In genomic region chr12:116333402-116333801, GRCh38 we compare ENCODE assay signal across 20 cellular contexts.
"Had no signal": no experiment of that assay in that cellular context is flagged by ENCODE, and none has a peak within 500 bp of the region (broad histone marks: within the 10 kb centered on the region; RNA-seq: fewer than 3 reads in every experiment).

No MANE protein-coding gene starts in this region.

- H3K36me3 ChIP-seq: brain microvascular endothelial cell, gastrocnemius medialis, heart right ventricle, lower lobe of right lung, tibial artery, uterus, WERI-Rb-1 had no signal

- H3K27ac Mint-ChIP-seq: activated CD8-positive, alpha-beta T cell treated with anti-CD3 and anti-CD28 coated beads for 36 hours; activated naive CD4-positive, alpha-beta T cell treated with anti-CD3 and anti-CD28 coated beads, Interleukin-2, amount 50 U/mL, for 24 hours; T-helper 17 cell had no signal

- H3K27me3 ChIP-seq: brain microvascular endothelial cell, gastrocnemius medialis, heart right ventricle, tibial artery, uterus had no signal

- H3K9me3 ChIP-seq: gastrocnemius medialis, lower lobe of right lung, tibial artery, uterus had no signal

- ATAC-seq: activated CD8-positive, alpha-beta T cell treated with anti-CD3 and anti-CD28 coated beads for 36 hours; activated T-cell treated with anti-CD3 and anti-CD28 coated beads, Interleukin-2, amount 50 U/mL, for 4 hours; left colon; T-helper 17 cell had no signal

- H3K27me3 Mint-ChIP-seq: activated CD8-positive, alpha-beta T cell treated with anti-CD3 and anti-CD28 coated beads for 36 hours; activated naive CD4-positive, alpha-beta T cell treated with anti-CD3 and anti-CD28 coated beads, Interleukin-2, amount 50 U/mL, for 24 hours had no signal

- H3K4me1 ChIP-seq: heart right ventricle, lower lobe of right lung, tibial artery, uterus had no signal

- H3K36me3 Mint-ChIP-seq: activated naive CD4-positive, alpha-beta T cell treated with anti-CD3 and anti-CD28 coated beads, Interleukin-2, amount 50 U/mL, for 24 hours had no signal

- H3K27ac ChIP-seq: brain microvascular endothelial cell, gastrocnemius medialis, heart right ventricle, lower lobe of right lung, tibial artery, uterus, WERI-Rb-1 had no signal

- H3K4me3 Mint-ChIP-seq: activated CD8-positive, alpha-beta T cell treated with anti-CD3 and anti-CD28 coated beads for 36 hours; activated naive CD4-positive, alpha-beta T cell treated with anti-CD3 and anti-CD28 coated beads, Interleukin-2, amount 50 U/mL, for 24 hours; activated T-cell treated with anti-CD3 and anti-CD28 coated beads, Interleukin-2, amount 50 U/mL, for 4 hours; central memory CD8-positive, alpha-beta T cell; T-helper 17 cell had no signal

- DNase-seq: activated CD4-positive, alpha-beta T cell treated with anti-CD3 and anti-CD28 coated beads for 48 hours; activated CD8-positive, alpha-beta T cell treated with anti-CD3 and anti-CD28 coated beads for 36 hours; activated effector memory CD4-positive, alpha-beta T cell treated with Interleukin-2 at 50 U/mL for 16 hours; activated T-cell treated with anti-CD3 and anti-CD28 coated beads, Interleukin-2, amount 50 U/mL, for 4 hours; amygdala; brain microvascular endothelial cell; cortex of kidney; effector memory CD4-positive, alpha-beta T cell; gastrocnemius medialis; heart right ventricle; left colon; lower lobe of right lung; midbrain; stimulated activated naive CD4-positive, alpha-beta T cell; T-helper 17 cell; tibial artery; uterus; WERI-Rb-1 had no signal

- H3K4me1 Mint-ChIP-seq: central memory CD8-positive, alpha-beta T cell had no signal

- H3K4me3 ChIP-seq: gastrocnemius medialis, heart right ventricle, lower lobe of right lung, tibial artery, uterus had no signal

- H3K9me3 Mint-ChIP-seq: activated CD8-positive, alpha-beta T cell treated with anti-CD3 and anti-CD28 coated beads for 36 hours; activated naive CD4-positive, alpha-beta T cell treated with anti-CD3 and anti-CD28 coated beads, Interleukin-2, amount 50 U/mL, for 24 hours; activated T-cell treated with anti-CD3 and anti-CD28 coated beads, Interleukin-2, amount 50 U/mL, for 4 hours; central memory CD8-positive, alpha-beta T cell had no signal
